ENCODE assay signal across 17 cellular contexts in the genomic region with DNA sequence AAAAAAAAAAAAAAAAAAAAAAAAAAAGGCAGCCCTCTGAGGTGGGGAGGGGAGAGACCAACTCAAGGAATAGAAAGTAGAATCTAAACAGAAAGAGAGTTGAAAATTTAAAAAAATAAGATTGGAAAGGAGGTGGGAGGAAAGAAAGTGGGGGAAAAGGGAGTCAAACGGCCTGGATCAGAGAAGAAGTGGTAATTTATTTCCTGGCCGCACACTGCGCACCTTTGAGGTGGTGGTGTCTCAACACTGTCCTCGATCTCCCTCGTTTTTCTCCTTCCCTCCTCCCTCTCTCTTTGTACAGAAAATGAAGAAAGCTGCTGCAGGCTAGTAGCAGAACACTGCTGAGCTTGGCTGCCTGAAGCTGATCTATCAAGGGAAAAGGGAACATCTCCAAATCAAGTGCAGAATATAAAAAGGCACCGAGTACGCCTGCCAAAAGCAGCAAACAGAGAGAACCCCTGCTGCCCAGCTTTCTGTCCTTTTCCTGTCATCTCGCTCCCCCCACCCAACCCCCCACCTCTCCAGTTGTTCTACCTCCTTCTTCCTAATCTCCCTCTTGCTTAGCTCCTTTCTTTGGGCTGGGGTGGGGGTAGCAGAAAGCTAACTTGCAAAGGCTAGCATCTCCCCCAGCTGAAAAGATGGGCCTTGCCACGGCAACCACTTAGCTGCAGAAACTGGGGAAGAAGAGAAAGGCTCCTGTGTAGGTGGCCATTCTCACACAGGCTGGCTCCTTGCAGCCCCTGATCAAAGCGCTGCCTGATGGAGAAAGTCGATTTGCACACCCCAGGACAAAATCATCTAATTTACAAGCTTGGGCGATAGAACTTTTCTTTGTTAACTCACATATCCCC. TPM values are rescaled to one million over a fixed set of nuclear protein-coding genes. Genes with fewer than 3 reads are reported as not detected.
A peak's percentile ranks its signal among the peaks of the same experiment; 100 is the strongest.
DNase-seq lines count a peak whose midpoint lies in the region; ATAC-seq, FAIRE-seq and TF ChIP-seq lines count a peak whose summit lies in the region.
"Had no signal": no experiment of that assay in that cellular context is flagged by ENCODE, and none has a peak within 500 bp of the region (broad histone marks: within the 10 kb centered on the region; RNA-seq: fewer than 3 reads in every experiment).

No MANE protein-coding gene starts in this region.

- no peak overlapping the region for H3K4ac ChIP-seq in H1 (replicated peaks; ENCODE audit: insufficient read length, low read depth, low read length)

- no peak overlapping the region for H4K5ac ChIP-seq in H1 (ENCODE audit: insufficient read length, low read depth, low read length)

- peak overlapping the region; percentile 79 for H3K4me3 Mint-ChIP-seq in activated naive CD4-positive, alpha-beta T cell treated with anti-CD3 and anti-CD28 coated beads, Interleukin-2, amount 50 U/mL, for 24 hours

- no peak for FAIRE-seq in H1 (lab: Jason Lieb, UNC)
- FAIRE-seq: bronchial epithelial cell had no signal

- peak overlapping the region; percentile 84 for H3K27ac Mint-ChIP-seq in activated naive CD4-positive, alpha-beta T cell treated with anti-CD3 and anti-CD28 coated beads, Interleukin-2, amount 50 U/mL, for 24 hours

- H3K9me3 Mint-ChIP-seq in activated naive CD4-positive, alpha-beta T cell treated with anti-CD3 and anti-CD28 coated beads, Interleukin-2, amount 50 U/mL, for 24 hours = no peaks in the 10 kb centered on the region

- H4K20me1 ChIP-seq in H1 (replicated peaks in 1 of 2; ENCODE audit: control insufficient read depth in 1 of 2, insufficient read depth in 2 of 2, low read length in 2 of 2) = peaks cover 0 to 22% of the 10 kb centered on the region in 2 experiments

- no peak for TF ChIP-seq RAD21 in H1 (IDR thresholded peaks at IDR 0.05 in 1 of 2, conservative IDR thresholded peaks at IDR 0.05 in 1 of 2; ENCODE audit: low read depth in 2 of 2, low read length in 2 of 2)

- H3K56ac ChIP-seq in H1 (replicated peaks; ENCODE audit: insufficient read length, low read depth, low read length) = no peak overlapping the region

- no peak overlapping the region for H3K23ac ChIP-seq in H1 (ENCODE audit: insufficient read length)

- peak overlapping the region; percentile 29 to 38; a peak in 2 of 4 replicates for H3K4me2 ChIP-seq in H1 (ENCODE audit: insufficient read depth in 1 of 2, low read depth in 2 of 2, low read length in 2 of 2)
- H3K4me2 ChIP-seq: PC-9 had no signal

- no peaks in the 10 kb centered on the region for H3K9me3 ChIP-seq in H1 (ENCODE audit: insufficient read depth in 2 of 2, low read depth in 1 of 2, low read length in 1 of 2)
- H3K9me3 ChIP-seq: gastrocnemius medialis, testis had no signal

- H2BK15ac ChIP-seq in H1 (ENCODE audit: low read length) = no peak overlapping the region

- H3K23me2 ChIP-seq in H1 (ENCODE audit: low read depth, low read length) = no peaks in the 10 kb centered on the region

- no peak overlapping the region for H4K8ac ChIP-seq in H1 (ENCODE audit: extremely low read depth, insufficient read depth, low read length)

- no peak overlapping the region for H2BK12ac ChIP-seq in H1 (ENCODE audit: low read depth, low read length)

- no peak for TF ChIP-seq POLR2A in H1 (IDR thresholded peaks at IDR 0.05; ENCODE audit: control extremely low read depth in 1 of 2, low read depth in 2 of 2, low read length in 2 of 2)

- POLR2A ChIA-PET in H1 (lab: Charles Lee; ENCODE audit: partially characterized antibody) (interaction anchor here (0.7 to 2.7 kb wide), 8 partner anchors 8 to 99 kb away, joined by 3 to 10 read pairs (median 3); no protein-coding TSS in a partner anchor), RWPE1 (lab: Yijun Ruan, JAX; ENCODE audit: low non-redundant PET) (no interaction called here)

- no peak overlapping the region for H2BK20ac ChIP-seq in H1 (ENCODE audit: low read length)

- peaks cover 23 to 80% (median 47%) of the 10 kb centered on the region in 4 experiments for H3K36me3 ChIP-seq in H1 (ENCODE audit: control insufficient read depth in 2 of 4, insufficient read depth in 4 of 4, low read length in 3 of 4)

- H3K4me1 Mint-ChIP-seq in activated naive CD4-positive, alpha-beta T cell treated with anti-CD3 and anti-CD28 coated beads, Interleukin-2, amount 50 U/mL, for 24 hours = peaks cover 51% of the 10 kb centered on the region

- H3K4me3 ChIP-seq in H1 (ENCODE audit: extremely low read depth in 1 of 4, insufficient read depth in 2 of 4, low read depth in 3 of 4, low read length in 4 of 4) = no peak overlapping the region; a peak in 1 of 8 replicates
- no peak overlapping the region for H3K4me3 ChIP-seq in foreskin fibroblast (ENCODE audit: low read depth in 1 of 2, low read length in 2 of 2)
- H3K4me3 ChIP-seq: gastrocnemius medialis, PC-9 had no signal

- peaks cover 2 to 15% (median 6%) of the 10 kb centered on the region in 4 experiments; a peak in 5 of 7 replicates for H3K4me1 ChIP-seq in H1 (replicated peaks in 1 of 4; ENCODE audit: control insufficient read depth in 3 of 4, insufficient read depth in 4 of 4, low read length in 3 of 4)
- H3K4me1 ChIP-seq: testis had no signal

- no peak for ATAC-seq in GM18861 (IDR thresholded peaks at IDR 0.05; ENCODE audit: unreplicated experiment)
- ATAC-seq: gastrocnemius medialis had no signal

- WGBS in H1 (ENCODE audit: extremely low coverage in 1 of 2, insufficient coverage in 1 of 2, insufficient read length in 1 of 2, insufficient replicate concordance in 2 of 2, low coverage in 1 of 2, low lambda C conversion rate in 2 of 2, missing lambda C conversion rate in 1 of 2), 2 experiments = 74 to 100% methylated on average over 1 to 12 of the region's 12 CpGs

- H3K27ac ChIP-seq in H1 (ENCODE audit: low read depth, low read length) (no peak overlapping the region), RWPE1 (no peak overlapping the region)
- H3K27ac ChIP-seq: gastrocnemius medialis, PC-9, testis had no signal

- peaks cover 9 to 43% of the 10 kb centered on the region in 2 experiments for H3K79me2 ChIP-seq in H1 (ENCODE audit: control insufficient read depth in 1 of 2, insufficient read depth in 2 of 2, low read length in 2 of 2)

- no peak for DNase-seq in activated naive CD4-positive, alpha-beta T cell treated with Interleukin-2 at 50 U/mL for 16 hours
- DNase-seq in SW480 (ENCODE audit: low spot score) (peak; percentile 65), H1 (ENCODE audit: low read depth in 1 of 2, low spot score in 2 of 2) (no peak), putamen (ENCODE audit: low spot score) (peak; percentile 31), foreskin fibroblast (no peak), RWPE1 (ENCODE audit: low spot score) (no peak)
- DNase-seq: AML-193, DMS79, gastrocnemius medialis, NCI-H146, NCI-H524 treated with DMSO at 0.1 percent for 48 hours had no signal

- H3K9ac ChIP-seq in H1 (replicated peaks in 1 of 4; ENCODE audit: extremely low read depth in 1 of 4, low read depth in 3 of 4, low read length in 3 of 4) = no peak overlapping the region

- H3K27me3 ChIP-seq in H1 (replicated peaks in 1 of 4; ENCODE audit: control insufficient read depth in 3 of 4, extremely low read depth in 1 of 4, insufficient read depth in 3 of 4, low read length in 3 of 4) = no peaks in the 10 kb centered on the region
- H3K27me3 ChIP-seq: gastrocnemius medialis, testis had no signal

- CTCF ChIA-PET in H1 (lab: Charles Lee; ENCODE audit: partially characterized antibody) (interaction anchor here (1.1 to 10.2 kb wide), 4 partner anchors 17 to 306 kb away, joined by 3 to 62 read pairs (median 4); no protein-coding TSS in a partner anchor), RWPE1 (lab: Yijun Ruan, JAX) (interaction anchor here (0.5 kb wide), 1 partner anchor 45 kb away, joined by 3 read pairs; no protein-coding TSS in a partner anchor)

- H3K36me3 Mint-ChIP-seq in activated naive CD4-positive, alpha-beta T cell treated with anti-CD3 and anti-CD28 coated beads, Interleukin-2, amount 50 U/mL, for 24 hours = peaks cover 16% of the 10 kb centered on the region

- no peak overlapping the region for H2BK120ac ChIP-seq in H1 (replicated peaks; ENCODE audit: low read depth, low read length)

- no peak overlapping the region for H3K14ac ChIP-seq in H1 (ENCODE audit: insufficient read length)

- H2BK5ac ChIP-seq in H1 (ENCODE audit: low read depth, low read length) = no peak overlapping the region; the same call in 1 of the 2 replicates

- H3K18ac ChIP-seq in H1 (ENCODE audit: extremely low read depth, low read length) = no peak overlapping the region

- TF ChIP-seq EP300 in H1 (IDR thresholded peaks at IDR 0.05; ENCODE audit: borderline replicate concordance in 1 of 2, low read depth in 2 of 2, low read length in 2 of 2) = no peak

- TF ChIP-seq CTCF in H1 (IDR thresholded peaks at IDR 0.05; ENCODE audit: control extremely low read depth in 1 of 3, insufficient read depth in 1 of 3, low read depth in 1 of 3, low read length in 3 of 3) = no peak
- TF ChIP-seq CTCF in foreskin fibroblast (IDR thresholded peaks at IDR 0.05; ENCODE audit: low read depth, low read length) = no peak
- TF ChIP-seq CTCF in RWPE1 (conservative IDR thresholded peaks at IDR 0.05; ENCODE audit: low read depth) = no peak

- no peak overlapping the region for H2AK5ac ChIP-seq in H1 (ENCODE audit: low read depth, low read length)

- H4K91ac ChIP-seq in H1 (replicated peaks; ENCODE audit: insufficient read length, low read length) = no peak overlapping the region

- no peaks in the 10 kb centered on the region for H3K27me3 Mint-ChIP-seq in activated naive CD4-positive, alpha-beta T cell treated with anti-CD3 and anti-CD28 coated beads, Interleukin-2, amount 50 U/mL, for 24 hours
- H3K27me3 Mint-ChIP-seq: progenitor cell of endocrine pancreas had no signal

- peaks cover 17% of the 10 kb centered on the region for H3K79me1 ChIP-seq in H1 (ENCODE audit: low read depth, low read length)

- no peak overlapping the region for H2AFZ ChIP-seq in H1 (ENCODE audit: low read length)
- H2AFZ ChIP-seq: PC-9 had no signal

TF ChIP-seq in H1, 55 proteins besides CTCF, POLR2A, EP300 and RAD21 (continues in another document):
- no peak for TF ChIP-seq BACH1 (IDR thresholded peaks at IDR 0.05; ENCODE audit: low read length)
- no peak for TF ChIP-seq SRF (IDR thresholded peaks at IDR 0.05; ENCODE audit: low read depth, low read length)

RNA-seq across cellular contexts. Expression of a gene that starts 22.5 kb away (rescaled TPM):
- total RNA-seq in H1 (2021; fragmentation: NEBNext Ultra II Directional; extraction: Animal tissue kit (Norgen Biotek cat#: 25700)) = 31.7 and 33.4 TPM in 2 replicates
- 17.7 and 24.2 TPM in 2 replicates for polyA plus RNA-seq in H1 (2011; rRNA removed)
- 19.3 TPM for polyA plus RNA-seq in H1 (2011; cell fraction: cytosol; rRNA removed)
- polyA plus RNA-seq in H1 (2011; cell fraction: nucleus; rRNA removed) = 36.2 TPM
- 18.3 to 25.8 TPM (median 20.3 TPM) in 4 replicates for polyA plus RNA-seq in H1 (2012, experiment 1 of 2)
- 9.2 TPM for polyA plus RNA-seq in H1 (2012, experiment 2 of 2)
- 17.7 TPM for polyA plus RNA-seq in H1 (2013, experiment 1 of 2)
- 15.4 TPM for polyA plus RNA-seq in H1 (2013, experiment 2 of 2)
- polyA minus RNA-seq in H1 (2011; rRNA and poly(A)+ RNA removed) = 14.1 and 21.3 TPM in 2 replicates
- polyA minus RNA-seq in H1 (2011; cell fraction: cytosol; rRNA and poly(A)+ RNA removed) = 21.3 TPM
- 44.5 TPM for polyA minus RNA-seq in H1 (2011; cell fraction: nucleus; rRNA and poly(A)+ RNA removed)

Comparison
In these comparisons a context has a peak if more than half of its experiments do, and no peak if none do; other contexts are left out.
1. DNase-seq: peak in SW480 (single experiment) and putamen (single experiment); none in activated naive CD4-positive, alpha-beta T cell treated with Interleukin-2 at 50 U/mL for 16 hours (single experiment), H1 (0 of 2), foreskin fibroblast (0 of 2) and RWPE1 (single experiment).